20 cellular contexts compared by ENCODE assay signal in genomic region chr3:61155701-61156292, GRCh38.
DNase-seq lines count a peak whose midpoint lies in the region; ATAC-seq and TF ChIP-seq lines count a peak whose summit lies in the region.
"Had no signal": no experiment of that assay in that cellular context is flagged by ENCODE, and none has a peak within 500 bp of the region (broad histone marks: within the 10 kb centered on the region; RNA-seq: fewer than 3 reads in every experiment).

No MANE protein-coding gene starts in this region.

- no peak overlapping the region for H3K4me3 ChIP-seq in right cardiac atrium (ENCODE audit: low read length)
- H3K4me3 ChIP-seq in stomach = no peak overlapping the region
- H3K4me3 ChIP-seq: GM12878, GM23338 had no signal

- no peak for TF ChIP-seq POLR2A in stomach (IDR thresholded peaks at IDR 0.05)

- peak; percentile 26 for DNase-seq in DMS 273 (lab: John Stamatoyannopoulos, UW; ENCODE audit: unreplicated experiment)
- DNase-seq in DMS 273 treated with DMSO at 0.1 percent for 48 hours (lab: John Stamatoyannopoulos, UW) = no peak
- peak; percentile 48 for DNase-seq in astrocyte of the hippocampus (ENCODE audit: low read depth, low spot score)
- DNase-seq in right cardiac atrium = peak in 1 of 3 donors; percentile 45
- peak; percentile 70 for DNase-seq in stomach
- DNase-seq in NCI-H2029 (lab: John Stamatoyannopoulos, UW) = no peak
- DNase-seq in LoVo (ENCODE audit: low spot score) = no peak
- DNase-seq: Caco-2, HCEC 1CT, Kasumi-1, NCI-H1092 treated with DMSO at 0.1 percent for 48 hours, NCI-H146, NCI-H510A treated with DMSO at 0.1 percent for 48 hours, NCI-H774, SIG-M5 had no signal

- H3K27ac ChIP-seq in right cardiac atrium (ENCODE audit: low read length) (peak overlapping the region; percentile 77), stomach (no peak overlapping the region)
- H3K27ac ChIP-seq: 22Rv1 had no signal

- no peak for TF ChIP-seq EP300 in stomach (IDR thresholded peaks at IDR 0.05)

- TF ChIP-seq CTCF in stomach (IDR thresholded peaks at IDR 0.05) = no peak

- ATAC-seq in right cardiac atrium = peak; percentile 61 to 80
- ATAC-seq in HG03039 (IDR thresholded peaks at IDR 0.05; ENCODE audit: unreplicated experiment) = no peak
- ATAC-seq: GM23338, SK-N-SH treated with all-trans-retinoic acid at 6 μM for 48 hours had no signal

- H3K4me1 ChIP-seq in right cardiac atrium (ENCODE audit: control insufficient read depth, insufficient read depth, low read length) (peaks cover 2% of the 10 kb centered on the region), stomach (peaks cover 0 to 12% (median 0%) of the 10 kb centered on the region in 4 donors)
- H3K4me1 ChIP-seq: Caco-2 had no signal

- H3K27me3 ChIP-seq in right cardiac atrium (ENCODE audit: control insufficient read depth, insufficient read depth) (no peaks in the 10 kb centered on the region), stomach (no peaks in the 10 kb centered on the region)

- H3K9me3 ChIP-seq in right cardiac atrium (ENCODE audit: control insufficient read depth, low read length) (no peaks in the 10 kb centered on the region), stomach (no peaks in the 10 kb centered on the region)
- H3K9me3 ChIP-seq: Caco-2 had no signal

- intact Hi-C loops in right cardiac atrium (cut with DNase I) = no loop called here
- intact Hi-C loops in stomach (cut with DNase I; ENCODE audit: low total_unique reads) = no loop called here

- H3K36me3 ChIP-seq in stomach = no peaks in the 10 kb centered on the region

- 52% methylated on average over 3 of the region's 3 CpGs for WGBS in right cardiac atrium
- 36 to 53% (median 40%) methylated on average over 3 of the region's 3 CpGs for whole genome bisulfite sequencing in stomach, 5 donors

Comparison
In these comparisons a context has a peak if more than half of its experiments do, and no peak if none do; other contexts are left out.
1. DNase-seq: peak in DMS 273 (single experiment), astrocyte of the hippocampus (single experiment) and stomach (single experiment); none in DMS 273 treated with DMSO at 0.1 percent for 48 hours (single experiment), NCI-H2029 (single experiment) and LoVo (single experiment).